ENCODE assay signal across 1 cellular context in the genomic region with DNA sequence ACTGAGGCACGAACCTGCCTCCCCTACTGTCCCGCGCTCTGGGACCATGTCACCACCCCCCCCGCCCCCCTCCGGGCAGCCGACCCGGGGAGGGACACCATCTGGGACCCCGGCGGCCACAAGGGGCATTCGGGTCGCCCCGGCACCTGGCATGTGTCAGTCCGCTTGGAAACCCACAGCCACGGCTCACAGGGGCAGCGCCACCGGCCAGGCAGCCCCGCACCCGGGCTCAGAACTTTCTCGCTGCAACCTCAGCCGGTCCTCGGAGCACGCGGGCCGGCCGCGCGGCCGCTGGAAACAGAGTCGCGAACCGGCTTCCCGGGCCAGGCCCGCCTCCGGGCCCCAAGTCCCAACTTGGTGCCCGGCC.
TF ChIP-seq lines count a peak whose summit lies in the region.

No MANE protein-coding gene starts in this region.

TF ChIP-seq in HepG2, 621 proteins besides CTCF, POLR2A, EP300 and RAD21 (continued from another document):
- TF ChIP-seq, protein P1, sequence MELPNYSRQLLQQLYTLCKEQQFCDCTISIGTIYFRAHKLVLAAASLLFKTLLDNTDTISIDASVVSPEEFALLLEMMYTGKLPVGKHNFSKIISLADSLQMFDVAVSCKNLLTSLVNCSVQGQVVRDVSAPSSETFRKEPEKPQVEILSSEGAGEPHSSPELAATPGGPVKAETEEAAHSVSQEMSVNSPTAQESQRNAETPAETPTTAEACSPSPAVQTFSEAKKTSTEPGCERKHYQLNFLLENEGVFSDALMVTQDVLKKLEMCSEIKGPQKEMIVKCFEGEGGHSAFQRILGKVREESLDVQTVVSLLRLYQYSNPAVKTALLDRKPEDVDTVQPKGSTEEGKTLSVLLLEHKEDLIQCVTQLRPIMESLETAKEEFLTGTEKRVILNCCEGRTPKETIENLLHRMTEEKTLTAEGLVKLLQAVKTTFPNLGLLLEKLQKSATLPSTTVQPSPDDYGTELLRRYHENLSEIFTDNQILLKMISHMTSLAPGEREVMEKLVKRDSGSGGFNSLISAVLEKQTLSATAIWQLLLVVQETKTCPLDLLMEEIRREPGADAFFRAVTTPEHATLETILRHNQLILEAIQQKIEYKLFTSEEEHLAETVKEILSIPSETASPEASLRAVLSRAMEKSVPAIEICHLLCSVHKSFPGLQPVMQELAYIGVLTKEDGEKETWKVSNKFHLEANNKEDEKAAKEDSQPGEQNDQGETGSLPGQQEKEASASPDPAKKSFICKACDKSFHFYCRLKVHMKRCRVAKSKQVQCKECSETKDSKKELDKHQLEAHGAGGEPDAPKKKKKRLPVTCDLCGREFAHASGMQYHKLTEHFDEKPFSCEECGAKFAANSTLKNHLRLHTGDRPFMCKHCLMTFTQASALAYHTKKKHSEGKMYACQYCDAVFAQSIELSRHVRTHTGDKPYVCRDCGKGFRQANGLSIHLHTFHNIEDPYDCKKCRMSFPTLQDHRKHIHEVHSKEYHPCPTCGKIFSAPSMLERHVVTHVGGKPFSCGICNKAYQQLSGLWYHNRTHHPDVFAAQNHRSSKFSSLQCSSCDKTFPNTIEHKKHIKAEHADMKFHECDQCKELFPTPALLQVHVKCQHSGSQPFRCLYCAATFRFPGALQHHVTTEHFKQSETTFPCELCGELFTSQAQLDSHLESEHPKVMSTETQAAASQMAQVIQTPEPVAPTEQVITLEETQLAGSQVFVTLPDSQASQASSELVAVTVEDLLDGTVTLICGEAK (IDR thresholded peaks at IDR 0.05), result no peak
- TF ChIP-seq, protein P1 (CRISPR knock-in tag; IDR thresholded peaks at IDR 0.05), result no peak
- TF ChIP-seq KLF6 (CRISPR knock-in tag; IDR thresholded peaks at IDR 0.05) (no peak), HMG20A (CRISPR knock-in tag; IDR thresholded peaks at IDR 0.05; ENCODE audit: borderline replicate concordance) (no peak), ZNF232 (CRISPR knock-in tag; IDR thresholded peaks at IDR 0.05; ENCODE audit: borderline replicate concordance) (no peak), ZNF713 (CRISPR knock-in tag; IDR thresholded peaks at IDR 0.05) (no peak), ZNF432 (CRISPR knock-in tag; IDR thresholded peaks at IDR 0.05; ENCODE audit: borderline replicate concordance) (no peak), ZNF883 (CRISPR knock-in tag; IDR thresholded peaks at IDR 0.05; ENCODE audit: not compliant biosample characterization) (no peak), DNMT1 (CRISPR knock-in tag; IDR thresholded peaks at IDR 0.05) (no peak), ARHGAP35 (CRISPR knock-in tag; IDR thresholded peaks at IDR 0.05; ENCODE audit: borderline replicate concordance) (no peak), ZNF615 (CRISPR knock-in tag; IDR thresholded peaks at IDR 0.05; ENCODE audit: borderline replicate concordance) (no peak), NR3C1 (CRISPR knock-in tag; IDR thresholded peaks at IDR 0.05) (no peak), ZNF296 (CRISPR knock-in tag; conservative IDR thresholded peaks at IDR 0.05) (no peak), HDAC1 (CRISPR knock-in tag; IDR thresholded peaks at IDR 0.05) (no peak), MIXL1 (CRISPR knock-in tag; IDR thresholded peaks at IDR 0.05) (no peak), JDP2 (CRISPR knock-in tag; IDR thresholded peaks at IDR 0.05; ENCODE audit: borderline replicate concordance) (no peak), YEATS4 (CRISPR knock-in tag; IDR thresholded peaks at IDR 0.05; ENCODE audit: borderline replicate concordance) (0 out of 2 replicates have a peak, but pooled peaks have one; percentile 27), PHF20 (CRISPR knock-in tag; IDR thresholded peaks at IDR 0.05) (no peak), RBM39 (IDR thresholded peaks at IDR 0.05; ENCODE audit: low read depth, low read length, poor library complexity, severe bottlenecking) (no peak), TRIM24 (CRISPR knock-in tag; IDR thresholded peaks at IDR 0.05) (no peak), ZNF577 (CRISPR knock-in tag; IDR thresholded peaks at IDR 0.05; ENCODE audit: borderline replicate concordance, low read depth) (no peak), ZNF451 (CRISPR knock-in tag; IDR thresholded peaks at IDR 0.05) (no peak), FOXK2 (IDR thresholded peaks at IDR 0.05) (no peak)
- TF ChIP-seq, protein P2, sequence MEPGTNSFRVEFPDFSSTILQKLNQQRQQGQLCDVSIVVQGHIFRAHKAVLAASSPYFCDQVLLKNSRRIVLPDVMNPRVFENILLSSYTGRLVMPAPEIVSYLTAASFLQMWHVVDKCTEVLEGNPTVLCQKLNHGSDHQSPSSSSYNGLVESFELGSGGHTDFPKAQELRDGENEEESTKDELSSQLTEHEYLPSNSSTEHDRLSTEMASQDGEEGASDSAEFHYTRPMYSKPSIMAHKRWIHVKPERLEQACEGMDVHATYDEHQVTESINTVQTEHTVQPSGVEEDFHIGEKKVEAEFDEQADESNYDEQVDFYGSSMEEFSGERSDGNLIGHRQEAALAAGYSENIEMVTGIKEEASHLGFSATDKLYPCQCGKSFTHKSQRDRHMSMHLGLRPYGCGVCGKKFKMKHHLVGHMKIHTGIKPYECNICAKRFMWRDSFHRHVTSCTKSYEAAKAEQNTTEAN (CRISPR knock-in tag; conservative IDR thresholded peaks at IDR 0.05), result no peak
- TF ChIP-seq, protein P3, sequence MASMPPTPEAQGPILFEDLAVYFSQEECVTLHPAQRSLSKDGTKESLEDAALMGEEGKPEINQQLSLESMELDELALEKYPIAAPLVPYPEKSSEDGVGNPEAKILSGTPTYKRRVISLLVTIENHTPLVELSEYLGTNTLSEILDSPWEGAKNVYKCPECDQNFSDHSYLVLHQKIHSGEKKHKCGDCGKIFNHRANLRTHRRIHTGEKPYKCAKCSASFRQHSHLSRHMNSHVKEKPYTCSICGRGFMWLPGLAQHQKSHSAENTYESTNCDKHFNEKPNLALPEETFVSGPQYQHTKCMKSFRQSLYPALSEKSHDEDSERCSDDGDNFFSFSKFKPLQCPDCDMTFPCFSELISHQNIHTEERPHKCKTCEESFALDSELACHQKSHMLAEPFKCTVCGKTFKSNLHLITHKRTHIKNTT (CRISPR knock-in tag; IDR thresholded peaks at IDR 0.05), result no peak
- TF ChIP-seq, protein P4, sequence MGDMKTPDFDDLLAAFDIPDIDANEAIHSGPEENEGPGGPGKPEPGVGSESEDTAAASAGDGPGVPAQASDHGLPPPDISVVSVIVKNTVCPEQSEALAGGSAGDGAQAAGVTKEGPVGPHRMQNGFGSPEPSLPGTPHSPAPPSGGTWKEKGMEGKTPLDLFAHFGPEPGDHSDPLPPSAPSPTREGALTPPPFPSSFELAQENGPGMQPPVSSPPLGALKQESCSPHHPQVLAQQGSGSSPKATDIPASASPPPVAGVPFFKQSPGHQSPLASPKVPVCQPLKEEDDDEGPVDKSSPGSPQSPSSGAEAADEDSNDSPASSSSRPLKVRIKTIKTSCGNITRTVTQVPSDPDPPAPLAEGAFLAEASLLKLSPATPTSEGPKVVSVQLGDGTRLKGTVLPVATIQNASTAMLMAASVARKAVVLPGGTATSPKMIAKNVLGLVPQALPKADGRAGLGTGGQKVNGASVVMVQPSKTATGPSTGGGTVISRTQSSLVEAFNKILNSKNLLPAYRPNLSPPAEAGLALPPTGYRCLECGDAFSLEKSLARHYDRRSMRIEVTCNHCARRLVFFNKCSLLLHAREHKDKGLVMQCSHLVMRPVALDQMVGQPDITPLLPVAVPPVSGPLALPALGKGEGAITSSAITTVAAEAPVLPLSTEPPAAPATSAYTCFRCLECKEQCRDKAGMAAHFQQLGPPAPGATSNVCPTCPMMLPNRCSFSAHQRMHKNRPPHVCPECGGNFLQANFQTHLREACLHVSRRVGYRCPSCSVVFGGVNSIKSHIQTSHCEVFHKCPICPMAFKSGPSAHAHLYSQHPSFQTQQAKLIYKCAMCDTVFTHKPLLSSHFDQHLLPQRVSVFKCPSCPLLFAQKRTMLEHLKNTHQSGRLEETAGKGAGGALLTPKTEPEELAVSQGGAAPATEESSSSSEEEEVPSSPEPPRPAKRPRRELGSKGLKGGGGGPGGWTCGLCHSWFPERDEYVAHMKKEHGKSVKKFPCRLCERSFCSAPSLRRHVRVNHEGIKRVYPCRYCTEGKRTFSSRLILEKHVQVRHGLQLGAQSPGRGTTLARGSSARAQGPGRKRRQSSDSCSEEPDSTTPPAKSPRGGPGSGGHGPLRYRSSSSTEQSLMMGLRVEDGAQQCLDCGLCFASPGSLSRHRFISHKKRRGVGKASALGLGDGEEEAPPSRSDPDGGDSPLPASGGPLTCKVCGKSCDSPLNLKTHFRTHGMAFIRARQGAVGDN (CRISPR knock-in tag; IDR thresholded peaks at IDR 0.05), result 0 out of 2 replicates have a peak, but pooled peaks have one; percentile 4
- TF ChIP-seq, protein P5, sequence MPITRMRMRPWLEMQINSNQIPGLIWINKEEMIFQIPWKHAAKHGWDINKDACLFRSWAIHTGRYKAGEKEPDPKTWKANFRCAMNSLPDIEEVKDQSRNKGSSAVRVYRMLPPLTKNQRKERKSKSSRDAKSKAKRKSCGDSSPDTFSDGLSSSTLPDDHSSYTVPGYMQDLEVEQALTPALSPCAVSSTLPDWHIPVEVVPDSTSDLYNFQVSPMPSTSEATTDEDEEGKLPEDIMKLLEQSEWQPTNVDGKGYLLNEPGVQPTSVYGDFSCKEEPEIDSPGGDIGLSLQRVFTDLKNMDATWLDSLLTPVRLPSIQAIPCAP (CRISPR knock-in tag; IDR thresholded peaks at IDR 0.05; ENCODE audit: low read depth), result no peak
- TF ChIP-seq, protein P6, sequence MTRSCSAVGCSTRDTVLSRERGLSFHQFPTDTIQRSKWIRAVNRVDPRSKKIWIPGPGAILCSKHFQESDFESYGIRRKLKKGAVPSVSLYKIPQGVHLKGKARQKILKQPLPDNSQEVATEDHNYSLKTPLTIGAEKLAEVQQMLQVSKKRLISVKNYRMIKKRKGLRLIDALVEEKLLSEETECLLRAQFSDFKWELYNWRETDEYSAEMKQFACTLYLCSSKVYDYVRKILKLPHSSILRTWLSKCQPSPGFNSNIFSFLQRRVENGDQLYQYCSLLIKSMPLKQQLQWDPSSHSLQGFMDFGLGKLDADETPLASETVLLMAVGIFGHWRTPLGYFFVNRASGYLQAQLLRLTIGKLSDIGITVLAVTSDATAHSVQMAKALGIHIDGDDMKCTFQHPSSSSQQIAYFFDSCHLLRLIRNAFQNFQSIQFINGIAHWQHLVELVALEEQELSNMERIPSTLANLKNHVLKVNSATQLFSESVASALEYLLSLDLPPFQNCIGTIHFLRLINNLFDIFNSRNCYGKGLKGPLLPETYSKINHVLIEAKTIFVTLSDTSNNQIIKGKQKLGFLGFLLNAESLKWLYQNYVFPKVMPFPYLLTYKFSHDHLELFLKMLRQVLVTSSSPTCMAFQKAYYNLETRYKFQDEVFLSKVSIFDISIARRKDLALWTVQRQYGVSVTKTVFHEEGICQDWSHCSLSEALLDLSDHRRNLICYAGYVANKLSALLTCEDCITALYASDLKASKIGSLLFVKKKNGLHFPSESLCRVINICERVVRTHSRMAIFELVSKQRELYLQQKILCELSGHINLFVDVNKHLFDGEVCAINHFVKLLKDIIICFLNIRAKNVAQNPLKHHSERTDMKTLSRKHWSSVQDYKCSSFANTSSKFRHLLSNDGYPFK (CRISPR knock-in tag; IDR thresholded peaks at IDR 0.05; ENCODE audit: borderline replicate concordance), result no peak
- TF ChIP-seq, protein P7, sequence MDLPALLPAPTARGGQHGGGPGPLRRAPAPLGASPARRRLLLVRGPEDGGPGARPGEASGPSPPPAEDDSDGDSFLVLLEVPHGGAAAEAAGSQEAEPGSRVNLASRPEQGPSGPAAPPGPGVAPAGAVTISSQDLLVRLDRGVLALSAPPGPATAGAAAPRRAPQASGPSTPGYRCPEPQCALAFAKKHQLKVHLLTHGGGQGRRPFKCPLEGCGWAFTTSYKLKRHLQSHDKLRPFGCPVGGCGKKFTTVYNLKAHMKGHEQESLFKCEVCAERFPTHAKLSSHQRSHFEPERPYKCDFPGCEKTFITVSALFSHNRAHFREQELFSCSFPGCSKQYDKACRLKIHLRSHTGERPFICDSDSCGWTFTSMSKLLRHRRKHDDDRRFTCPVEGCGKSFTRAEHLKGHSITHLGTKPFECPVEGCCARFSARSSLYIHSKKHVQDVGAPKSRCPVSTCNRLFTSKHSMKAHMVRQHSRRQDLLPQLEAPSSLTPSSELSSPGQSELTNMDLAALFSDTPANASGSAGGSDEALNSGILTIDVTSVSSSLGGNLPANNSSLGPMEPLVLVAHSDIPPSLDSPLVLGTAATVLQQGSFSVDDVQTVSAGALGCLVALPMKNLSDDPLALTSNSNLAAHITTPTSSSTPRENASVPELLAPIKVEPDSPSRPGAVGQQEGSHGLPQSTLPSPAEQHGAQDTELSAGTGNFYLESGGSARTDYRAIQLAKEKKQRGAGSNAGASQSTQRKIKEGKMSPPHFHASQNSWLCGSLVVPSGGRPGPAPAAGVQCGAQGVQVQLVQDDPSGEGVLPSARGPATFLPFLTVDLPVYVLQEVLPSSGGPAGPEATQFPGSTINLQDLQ (CRISPR knock-in tag; IDR thresholded peaks at IDR 0.05), result no peak
- TF ChIP-seq, protein P8, sequence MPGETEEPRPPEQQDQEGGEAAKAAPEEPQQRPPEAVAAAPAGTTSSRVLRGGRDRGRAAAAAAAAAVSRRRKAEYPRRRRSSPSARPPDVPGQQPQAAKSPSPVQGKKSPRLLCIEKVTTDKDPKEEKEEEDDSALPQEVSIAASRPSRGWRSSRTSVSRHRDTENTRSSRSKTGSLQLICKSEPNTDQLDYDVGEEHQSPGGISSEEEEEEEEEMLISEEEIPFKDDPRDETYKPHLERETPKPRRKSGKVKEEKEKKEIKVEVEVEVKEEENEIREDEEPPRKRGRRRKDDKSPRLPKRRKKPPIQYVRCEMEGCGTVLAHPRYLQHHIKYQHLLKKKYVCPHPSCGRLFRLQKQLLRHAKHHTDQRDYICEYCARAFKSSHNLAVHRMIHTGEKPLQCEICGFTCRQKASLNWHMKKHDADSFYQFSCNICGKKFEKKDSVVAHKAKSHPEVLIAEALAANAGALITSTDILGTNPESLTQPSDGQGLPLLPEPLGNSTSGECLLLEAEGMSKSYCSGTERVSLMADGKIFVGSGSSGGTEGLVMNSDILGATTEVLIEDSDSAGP (CRISPR knock-in tag; IDR thresholded peaks at IDR 0.05; ENCODE audit: borderline replicate concordance), result no peak
